ENCODE assay signal across 14 cellular contexts in the genomic region with DNA sequence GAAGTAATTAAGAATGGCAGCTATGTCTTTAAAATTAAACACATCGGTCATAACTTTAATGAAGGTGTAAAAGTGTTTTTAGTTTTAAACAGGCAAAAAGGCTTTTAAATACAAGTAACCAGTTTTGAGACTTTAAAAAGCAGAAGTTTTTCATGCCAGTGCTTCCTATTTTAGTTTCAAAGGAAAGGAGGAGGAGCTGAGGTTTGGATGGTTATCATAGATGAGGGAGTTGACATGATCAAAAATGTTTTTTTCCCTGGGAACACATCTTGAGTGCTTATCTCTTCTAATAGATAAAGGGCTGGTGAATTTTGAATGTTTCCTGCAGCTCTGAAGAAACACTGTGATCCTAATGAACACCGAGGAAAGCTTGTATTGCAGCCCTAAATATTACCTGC. TPM values are rescaled to one million over a fixed set of nuclear protein-coding genes. Genes with fewer than 3 reads are reported as not detected.
A peak's percentile ranks its signal among the peaks of the same experiment; 100 is the strongest.
DNase-seq lines count a peak whose midpoint lies in the region; ATAC-seq, FAIRE-seq and TF ChIP-seq lines count a peak whose summit lies in the region.
"Had no signal": no experiment of that assay in that cellular context is flagged by ENCODE, and none has a peak within 500 bp of the region (broad histone marks: within the 10 kb centered on the region; RNA-seq: fewer than 3 reads in every experiment).

No MANE protein-coding gene starts in this region.

- H3K27ac ChIP-seq in Peyer's patch = peak overlapping the region in 3 of 4 donors; percentile 8 to 67 (median 33)
- no peak overlapping the region for H3K27ac ChIP-seq in HepG2 (ENCODE audit: extremely low read length, insufficient read depth, low read length)
- H3K27ac ChIP-seq: SJCRH30 had no signal

- peak overlapping the region; percentile 68; the same call in 1 of the 2 replicates for H3K27ac Mint-ChIP-seq in HFFc6
- H3K27ac Mint-ChIP-seq: activated CD4-positive, alpha-beta T cell treated with anti-CD3 and anti-CD28 coated beads, Interleukin-2, amount 10 ng/mL, durations not matched to agents 7 days and 5 days; activated T-helper 17 cell treated with anti-CD3 and anti-CD28 coated beads, Interleukin-2, amount 50 U/mL, for 72 hours had no signal

- FAIRE-seq in HepG2 (lab: Jason Lieb, UNC) = no peak
- FAIRE-seq: bronchial epithelial cell had no signal

- H2AFZ ChIP-seq in HepG2 (ENCODE audit: low read length) = no peak overlapping the region

- H3K27me3 Mint-ChIP-seq in HFFc6 (ENCODE audit: insufficient read depth) = no peaks in the 10 kb centered on the region
- H3K27me3 Mint-ChIP-seq: activated CD4-positive, alpha-beta T cell treated with anti-CD3 and anti-CD28 coated beads, Interleukin-2, amount 10 ng/mL, durations not matched to agents 7 days and 5 days; activated T-helper 17 cell treated with anti-CD3 and anti-CD28 coated beads, Interleukin-2, amount 50 U/mL, for 72 hours had no signal

- peaks cover 46% of the 10 kb centered on the region for H3K4me1 Mint-ChIP-seq in HFFc6 (ENCODE audit: low read depth)

- H3K36me3 ChIP-seq in Peyer's patch = no peaks in the 10 kb centered on the region
- H3K36me3 ChIP-seq in HepG2 (replicated peaks in 1 of 2; ENCODE audit: control insufficient read depth in 1 of 2, insufficient read depth in 2 of 2, low read length in 2 of 2) = no peaks in the 10 kb centered on the region; a peak in 1 of 5 replicates
- H3K36me3 ChIP-seq: SJCRH30 had no signal

- POLR2A ChIA-PET in HepG2 (lab: Yijun Ruan, JAX) = no interaction called here

- ATAC-seq in HepG2 = no peak
- no peak for ATAC-seq in GM19324 (IDR thresholded peaks at IDR 0.05; ENCODE audit: low FRiP score, unreplicated experiment)
- ATAC-seq: activated T-helper 17 cell treated with anti-CD3 and anti-CD28 coated beads, Interleukin-2, amount 50 U/mL, for 72 hours had no signal

- no peaks in the 10 kb centered on the region for H3K9me3 ChIP-seq in Peyer's patch
- H3K9me3 ChIP-seq in HepG2 (ENCODE audit: low read length) = no peaks in the 10 kb centered on the region
- H3K9me3 ChIP-seq: SJCRH30 had no signal

- TF ChIP-seq EP300 in HepG2 (IDR thresholded peaks at IDR 0.05; ENCODE audit: low read depth in 2 of 2, low read length in 2 of 2) = no peak
- TF ChIP-seq EP300 in HepG2 (CRISPR knock-in tag; IDR thresholded peaks at IDR 0.05; ENCODE audit: borderline replicate concordance) = no peak

- intact Hi-C loops in HepG2 (cut with micrococcal nuclease; ENCODE audit: unreplicated experiment) = no loop called here

- TF ChIP-seq CTCF in HFFc6 (IDR thresholded peaks at IDR 0.05) (no peak), Peyer's patch (IDR thresholded peaks at IDR 0.05) (no peak), HepG2 (CRISPR knock-in tag; IDR thresholded peaks at IDR 0.05) (no peak)

- no peak overlapping the region for H3K4me2 ChIP-seq in HepG2 (ENCODE audit: low read depth, low read length)

- CTCF ChIA-PET in HepG2 (lab: Yijun Ruan, JAX; ENCODE audit: low intra/inter-chr PET ratio, low total read pairs) = no interaction called here

- in situ Hi-C loops in HepG2 (cut with HindIII; ENCODE audit: extremely low pct_ligation_motif_present, low pct_unique_long_range_greater_than_20kb) = no loop called here

- no peak for TF ChIP-seq RAD21 in HepG2 (CRISPR knock-in tag; IDR thresholded peaks at IDR 0.05)

- H3K27me3 ChIP-seq in Peyer's patch = no peaks in the 10 kb centered on the region
- no peaks in the 10 kb centered on the region for H3K27me3 ChIP-seq in HepG2 (ENCODE audit: control insufficient read depth in 1 of 2, insufficient read depth in 2 of 2, low read length in 2 of 2)
- H3K27me3 ChIP-seq: SJCRH30 had no signal

- H3K9me3 Mint-ChIP-seq in HFFc6 = no peaks in the 10 kb centered on the region
- H3K9me3 Mint-ChIP-seq: activated T-helper 17 cell treated with anti-CD3 and anti-CD28 coated beads, Interleukin-2, amount 50 U/mL, for 72 hours had no signal

- H3K4me1 ChIP-seq in Peyer's patch (peaks cover 0 to 26% (median 9%) of the 10 kb centered on the region in 4 donors), HepG2 (ENCODE audit: insufficient read depth, low read length) (peaks cover 25% of the 10 kb centered on the region)
- H3K4me1 ChIP-seq: SJCRH30 had no signal

- no peaks in the 10 kb centered on the region for H3K36me3 Mint-ChIP-seq in HFFc6 (ENCODE audit: low read depth)

- no TSS peak for BruUV-seq in HepG2 (replicated peaks; lab: Mats Ljungman, UMichigan)

- peaks cover 44% of the 10 kb centered on the region for H3K79me2 ChIP-seq in HepG2 (ENCODE audit: insufficient read depth, low read length)

- DNase-seq in HFFc6 (no peak), Peyer's patch (no peak), inferior parietal cortex (ENCODE audit: extremely low spot score) (peak; percentile 31), superior temporal gyrus (ENCODE audit: extremely low spot score) (peak; percentile 45), HepG2 (ENCODE audit: low spot score) (no peak), SK-N-DZ (ENCODE audit: low spot score) (no peak)
- DNase-seq: activated CD4-positive, alpha-beta T cell treated with anti-CD3 and anti-CD28 coated beads, Interleukin-2, amount 10 ng/mL, durations not matched to agents 7 days and 5 days; HCEC 1CT; NCI-H446; SJCRH30; stimulated activated CD4-positive, alpha-beta T cell treated with anti-CD3 and anti-CD28 coated beads, Interleukin-12 subunit alpha, Interleukin-12 subunit beta, amount 100 ng/mL, for 4 hours had no signal

- H3K9ac ChIP-seq in HepG2 (ENCODE audit: insufficient read depth, low read depth, low read length) = no peak overlapping the region

- H3K4me3 ChIP-seq in Peyer's patch (no peak overlapping the region), HepG2 (replicated peaks in 1 of 3; ENCODE audit: insufficient read depth in 1 of 3, low read depth in 2 of 3, low read length in 3 of 3) (no peak overlapping the region)
- H3K4me3 ChIP-seq: SJCRH30 had no signal

- TF ChIP-seq POLR2A in Peyer's patch (IDR thresholded peaks at IDR 0.05) = no peak
- no peak for TF ChIP-seq POLR2A in HepG2 (IDR thresholded peaks at IDR 0.05; ENCODE audit: insufficient read depth in 1 of 2, low read depth in 2 of 2, low read length in 2 of 2)

- WGBS in HepG2 (ENCODE audit: low lambda C conversion rate) = 97% methylated on average over 2 of the region's 2 CpGs

- no peaks in the 10 kb centered on the region; the same call in 1 of the 2 replicates for H4K20me1 ChIP-seq in HepG2 (ENCODE audit: insufficient read depth, low read length)

- H3K4me3 Mint-ChIP-seq in HFFc6 = no peak overlapping the region
- H3K4me3 Mint-ChIP-seq: activated CD4-positive, alpha-beta T cell treated with anti-CD3 and anti-CD28 coated beads, Interleukin-2, amount 10 ng/mL, durations not matched to agents 7 days and 5 days; activated T-helper 17 cell treated with anti-CD3 and anti-CD28 coated beads, Interleukin-2, amount 50 U/mL, for 72 hours had no signal

RNA-seq across cellular contexts. Expression of a gene that starts 42.9 kb away (rescaled TPM):
- 10 to 100 TPM; 11.3 to 13.9 (median 12.5) TPM for total RNA-seq in HFFc6 (2021; fragmentation: NEBNext Ultra II Directional; extraction: Animal tissue kit (Norgen Biotek cat#: 25700))
- total RNA-seq in Peyer's patch = 10 to 100 TPM; 13.6 to 29.7 (median 18.5) TPM
- 4.1 and 6.6 TPM in 2 replicates for total RNA-seq in HepG2 (2016; rRNA removed; fragmentation: Illumina TruSeq; extraction: Trizol)
- 2.2 and 2.4 TPM in 2 replicates for total RNA-seq in HepG2 (2016; cell fraction: cytosol; rRNA removed; fragmentation: Illumina TruSeq; extraction: Trizol; ENCODE audit: low read depth)
- 4.2 and 6.0 TPM in 2 replicates for total RNA-seq in HepG2 (2016; cell fraction: insoluble cytoplasmic fraction; rRNA removed; fragmentation: Illumina TruSeq; extraction: Trizol)
- total RNA-seq in HepG2 (2016; cell fraction: membrane; rRNA removed; fragmentation: Illumina TruSeq; extraction: Trizol) = 3.5 and 3.9 TPM in 2 replicates
- total RNA-seq in HepG2 (2016; cell fraction: nucleus; rRNA removed; fragmentation: Illumina TruSeq; extraction: Trizol) = 10.2 and 12.6 TPM in 2 replicates
- polyA plus RNA-seq in HepG2 (2011; rRNA removed) = 9.2 and 12.6 TPM in 2 replicates
- 4.7 and 5.6 TPM in 2 replicates for polyA plus RNA-seq in HepG2 (2011; cell fraction: cytosol; rRNA removed)
- 9.3 and 10.3 TPM in 2 replicates for polyA plus RNA-seq in HepG2 (2011; cell fraction: nucleus; rRNA removed)
- polyA plus RNA-seq in HepG2 (2012) = 7.8 and 9.2 TPM in 2 replicates
- polyA plus RNA-seq in HepG2 (2016; cell fraction: cytosol; fragmentation: Illumina TruSeq; extraction: Trizol; ENCODE audit: low read depth) = 0.29 and 0.41 TPM in 2 replicates
- 6.5 and 7.8 TPM in 2 replicates for polyA plus RNA-seq in HepG2 (2016; cell fraction: insoluble cytoplasmic fraction; fragmentation: Illumina TruSeq; extraction: Trizol; ENCODE audit: low read depth)
- 1.3 and 1.7 TPM in 2 replicates for polyA plus RNA-seq in HepG2 (2016; cell fraction: membrane; fragmentation: Illumina TruSeq; extraction: Trizol; ENCODE audit: low read depth)
- polyA plus RNA-seq in HepG2 (2016; cell fraction: nucleus; fragmentation: Illumina TruSeq; extraction: Trizol; ENCODE audit: insufficient read depth, low read depth) = 9.3 TPM in 2 replicates
- 10.6 and 13.7 TPM in 2 replicates for polyA minus RNA-seq in HepG2 (2011; rRNA and poly(A)+ RNA removed; ENCODE audit: low replicate concordance)
- 8.0 and 9.5 TPM in 2 replicates for polyA minus RNA-seq in HepG2 (2011; cell fraction: cytosol; rRNA and poly(A)+ RNA removed)
- polyA minus RNA-seq in HepG2 (2011; cell fraction: nucleus; rRNA and poly(A)+ RNA removed) = 54.5 and 56.4 TPM in 2 replicates
- polyA plus RNA-seq in SK-N-DZ (2014; cell fraction: cytosol; rRNA removed) = 3.9 and 4.9 TPM in 2 replicates
- polyA plus RNA-seq in SK-N-DZ (2014; cell fraction: nucleus; rRNA removed) = 3.6 and 6.9 TPM in 2 replicates

Comparison
In these comparisons a context has a peak if more than half of its experiments do, and no peak if none do; other contexts are left out.
1. DNase-seq: peak in inferior parietal cortex (single experiment) and superior temporal gyrus (single experiment); none in HFFc6 (single experiment), Peyer's patch (0 of 3), HepG2 (single experiment) and SK-N-DZ (single experiment).